In genomic region chr3:23671901-23672589, GRCh38 we compare ENCODE assay signal across 10 cellular contexts.
DNase-seq lines count a peak whose midpoint lies in the region; ATAC-seq and TF ChIP-seq lines count a peak whose summit lies in the region.
"Had no signal": no experiment of that assay in that cellular context is flagged by ENCODE, and none has a peak within 500 bp of the region (broad histone marks: within the 10 kb centered on the region; RNA-seq: fewer than 3 reads in every experiment).

No MANE protein-coding gene starts in this region.

- H3K27me3 Mint-ChIP-seq in neural progenitor cell (ENCODE audit: insufficient read depth, low read depth), result no peaks in the 10 kb centered on the region
- H3K27me3 Mint-ChIP-seq in T-helper 2 cell treated with Interferon-gamma antibody and Interleukin-4, amounts not matched to agents 5 μg/mL and 100 μg/mL, for 36 hours (ENCODE audit: low read depth), result peaks cover 19% of the 10 kb centered on the region

- H3K27ac ChIP-seq in esophagus squamous epithelium (no peak overlapping the region), neural progenitor cell (no peak overlapping the region), uterus (no peak overlapping the region)

- H3K4me3 Mint-ChIP-seq in neural progenitor cell, result no peak overlapping the region
- H3K4me3 Mint-ChIP-seq in T-helper 2 cell treated with Interferon-gamma antibody and Interleukin-4, amounts not matched to agents 5 μg/mL and 100 μg/mL, for 36 hours, result no peak overlapping the region

- H3F3A ChIP-seq in neural progenitor cell (ENCODE audit: low read depth), result no peaks in the 10 kb centered on the region

- TF ChIP-seq POLR2A in esophagus squamous epithelium (IDR thresholded peaks at IDR 0.05) (no peak), uterus (IDR thresholded peaks at IDR 0.05) (no peak)

- H3K4me1 Mint-ChIP-seq in neural progenitor cell, result peaks cover 16% of the 10 kb centered on the region
- H3K4me1 Mint-ChIP-seq in T-helper 2 cell treated with Interferon-gamma antibody and Interleukin-4, amounts not matched to agents 5 μg/mL and 100 μg/mL, for 36 hours (ENCODE audit: low read depth), result no peaks in the 10 kb centered on the region

- H3K9me3 ChIP-seq in esophagus squamous epithelium (no peaks in the 10 kb centered on the region), neural progenitor cell (ENCODE audit: low read depth) (no peaks in the 10 kb centered on the region), uterus (no peaks in the 10 kb centered on the region)

- DNase-seq in Right ventricle myocardium inferior (ENCODE audit: missing footprints) (no peak), cardiac septum (ENCODE audit: low spot score) (no peak), esophagus squamous epithelium (lab: John Stamatoyannopoulos, UW) (no peak), neural progenitor cell (ENCODE audit: low spot score) (no peak), uterus (peak in 1 of 2 donors; percentile 30)
- no peak for DNase-seq in activated effector memory CD4-positive, alpha-beta T cell treated with Interleukin-2 at 50 U/mL for 16 hours
- no peak for DNase-seq in T-helper 2 cell treated with Interferon-gamma antibody and Interleukin-4, amounts not matched to agents 5 μg/mL and 100 μg/mL, for 36 hours (ENCODE audit: low spot score)
- DNase-seq: natural killer cell, NCI-H69 had no signal

- H3K27me3 ChIP-seq in esophagus squamous epithelium (peaks cover 0 to 16% (median 0%) of the 10 kb centered on the region in 4 donors), neural progenitor cell (no peaks in the 10 kb centered on the region), uterus (no peaks in the 10 kb centered on the region)

- intact Hi-C loops in Right ventricle myocardium inferior (cut with DNase I), result no loop called here
- intact Hi-C loops in cardiac septum (cut with DNase I), result no loop called here
- intact Hi-C loops in esophagus squamous epithelium (cut with DNase I), result no loop called here
- intact Hi-C loops in uterus (cut with DNase I; ENCODE audit: low total_unique reads), result no loop called here

- no peaks in the 10 kb centered on the region for H4K20me1 ChIP-seq in neural progenitor cell (ENCODE audit: low read depth)

- 50 to 64% methylated on average over 9 to 10 of the region's 36 CpGs for WGBS in esophagus squamous epithelium, 2 donors

- H3K4me1 ChIP-seq in esophagus squamous epithelium (peaks cover 0 to 31% (median 16%) of the 10 kb centered on the region in 3 donors), neural progenitor cell (no peaks in the 10 kb centered on the region), uterus (no peaks in the 10 kb centered on the region)

- H3K79me2 ChIP-seq in neural progenitor cell (ENCODE audit: low read depth), result no peaks in the 10 kb centered on the region

- TF ChIP-seq CTCF in esophagus squamous epithelium (IDR thresholded peaks at IDR 0.05), result peak in 1 of 6 experiments; percentile 21
- TF ChIP-seq CTCF in neural progenitor cell (IDR thresholded peaks at IDR 0.05), result no peak
- TF ChIP-seq CTCF in uterus (IDR thresholded peaks at IDR 0.05), result no peak

- no peak overlapping the region for H3K4me2 ChIP-seq in neural progenitor cell

- peak; percentile 57 for ATAC-seq in Right ventricle myocardium inferior
- ATAC-seq in HG03469 (IDR thresholded peaks at IDR 0.05; ENCODE audit: unreplicated experiment), result no peak

- no peaks in the 10 kb centered on the region for H3K9me3 Mint-ChIP-seq in neural progenitor cell
- no peaks in the 10 kb centered on the region for H3K9me3 Mint-ChIP-seq in T-helper 2 cell treated with Interferon-gamma antibody and Interleukin-4, amounts not matched to agents 5 μg/mL and 100 μg/mL, for 36 hours
- H3K9me3 Mint-ChIP-seq: natural killer cell had no signal

- no peaks in the 10 kb centered on the region for H3K36me3 ChIP-seq in esophagus squamous epithelium
- no peaks in the 10 kb centered on the region for H3K36me3 ChIP-seq in neural progenitor cell
- H3K36me3 ChIP-seq in uterus, result no peaks in the 10 kb centered on the region

- H3K4me3 ChIP-seq in esophagus squamous epithelium (peak overlapping the region; percentile 23 to 64 (median 32)), neural progenitor cell (no peak overlapping the region), uterus (peak overlapping the region; percentile 24 to 26)

- no peak overlapping the region for H2AFZ ChIP-seq in neural progenitor cell (replicated peaks)

- no peaks in the 10 kb centered on the region for H3K36me3 Mint-ChIP-seq in neural progenitor cell
- no peaks in the 10 kb centered on the region for H3K36me3 Mint-ChIP-seq in T-helper 2 cell treated with Interferon-gamma antibody and Interleukin-4, amounts not matched to agents 5 μg/mL and 100 μg/mL, for 36 hours (ENCODE audit: low read depth)
- H3K36me3 Mint-ChIP-seq: natural killer cell had no signal

- H3K27ac Mint-ChIP-seq in neural progenitor cell, result peak overlapping the region; percentile 83
- H3K27ac Mint-ChIP-seq in T-helper 2 cell treated with Interferon-gamma antibody and Interleukin-4, amounts not matched to agents 5 μg/mL and 100 μg/mL, for 36 hours, result no peak overlapping the region
- H3K27ac Mint-ChIP-seq: natural killer cell had no signal

- H3K9ac ChIP-seq in neural progenitor cell, result no peak overlapping the region
